In the genomic region with DNA sequence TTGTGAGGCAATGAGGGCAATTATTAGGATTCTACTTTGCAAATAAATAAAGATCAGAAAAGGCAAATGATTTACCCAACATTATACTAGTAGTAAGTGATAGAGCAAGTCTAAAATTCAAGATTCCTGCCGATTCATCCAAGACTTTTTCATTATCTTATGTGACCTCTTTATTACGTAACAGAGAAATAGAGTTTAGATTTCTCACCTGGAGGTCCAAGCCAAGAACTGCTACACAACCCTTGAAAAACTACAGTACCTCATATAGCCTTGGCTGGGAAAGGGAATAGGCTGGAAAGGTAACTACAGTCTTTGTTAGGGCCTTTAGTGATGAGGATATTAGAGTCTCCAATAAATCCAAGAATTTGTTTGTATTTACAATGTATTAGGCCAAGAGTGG, we compare ENCODE assay signal across 35 cellular contexts.
"Had no signal": no experiment of that assay in that cellular context is flagged by ENCODE, and none has a peak within 500 bp of the region (broad histone marks: within the 10 kb centered on the region; RNA-seq: fewer than 3 reads in every experiment).

No MANE protein-coding gene starts in this region.

- DNase-seq: Karpas-422, Kasumi-1, MG63, MM.1S, MV-4-11, NCI-H1048, NCI-H1092, NCI-H1092 treated with DMSO at 0.1 percent for 48 hours, NCI-H1105, NCI-H1105 treated with DMSO at 0.1 percent for 48 hours, NCI-H1417, NCI-H1417 treated with DMSO at 0.1 percent for 48 hours, NCI-H1436, NCI-H1436 treated with DMSO at 0.1 percent for 48 hours, NCI-H146, NCI-H1694, NCI-H1694 treated with DMSO at 0.1 percent for 48 hours, NCI-H187, NCI-H187 treated with DMSO at 0.1 percent for 48 hours, NCI-H1930, NCI-H2029, NCI-H2029 treated with DMSO at 0.1 percent for 48 hours, NCI-H2081, NCI-H2081 treated with DMSO at 0.1 percent for 48 hours, NCI-H2107, NCI-H2171, NCI-H2171 treated with DMSO at 0.1 percent for 48 hours, NCI-H2227 treated with DMSO at 0.1 percent for 48 hours, NCI-H226, NCI-H345, NCI-H446, NCI-H446 treated with DMSO at 0.1 percent for 48 hours, NCI-H510A, NCI-H510A treated with DMSO at 0.1 percent for 48 hours, NCI-H524 had no signal

- H3K27me3 ChIP-seq: MG63 had no signal

- H3K4me3 ChIP-seq: MG63 had no signal
